In genomic region chr19:10317857-10318462, GRCh38 we compare ENCODE assay signal across 1 cellular context.
A peak's percentile ranks its signal among the peaks of the same experiment; 100 is the strongest.
TF ChIP-seq lines count a peak whose summit lies in the region.

No MANE protein-coding gene starts in this region.

TF ChIP-seq in HepG2, 621 proteins besides CTCF, POLR2A, EP300 and RAD21:
- TF ChIP-seq SRSF4 (IDR thresholded peaks at IDR 0.05; ENCODE audit: low read depth, low read length, poor library complexity, severe bottlenecking) (no peak), ZNF367 (CRISPR knock-in tag; IDR thresholded peaks at IDR 0.05; ENCODE audit: borderline replicate concordance) (no peak), AGO2 (optimal IDR thresholded peaks at IDR 0.05; ENCODE audit: low read depth, low read length) (peak; percentile 49), ZNF629 (CRISPR knock-in tag; conservative IDR thresholded peaks at IDR 0.05) (peak; percentile 73)
